In genomic region chr17:82524540-82524939, GRCh38 we compare ENCODE assay signal across 12 cellular contexts. TPM values are rescaled to one million over a fixed set of nuclear protein-coding genes. Genes with fewer than 3 reads are reported as not detected.
DNase-seq lines count a peak whose midpoint lies in the region; ATAC-seq, FAIRE-seq and TF ChIP-seq lines count a peak whose summit lies in the region.
"Had no signal": no experiment of that assay in that cellular context is flagged by ENCODE, and none has a peak within 500 bp of the region (broad histone marks: within the 10 kb centered on the region; RNA-seq: fewer than 3 reads in every experiment).

No MANE protein-coding gene starts in this region.

- H3K79me1 ChIP-seq in trophoblast cell (ENCODE audit: low read length), result peaks cover 8% of the 10 kb centered on the region

- peaks cover 59% of the 10 kb centered on the region for H4K20me1 ChIP-seq in K562 (replicated peaks; ENCODE audit: control insufficient read depth, insufficient read depth, low read length)

- peaks cover 98% of the 10 kb centered on the region for H3K79me2 ChIP-seq in K562 (ENCODE audit: control insufficient read depth, insufficient read depth, low read length)
- peaks cover 36% of the 10 kb centered on the region for H3K79me2 ChIP-seq in trophoblast cell (ENCODE audit: control insufficient read depth, insufficient read depth, low read length, poor library complexity)

- no peak for ATAC-seq in K562
- ATAC-seq in HG03460 (IDR thresholded peaks at IDR 0.05; ENCODE audit: unreplicated experiment), result no peak
- ATAC-seq in HG02623 (IDR thresholded peaks at IDR 0.05; ENCODE audit: unreplicated experiment), result no peak
- ATAC-seq: esophagus mucosa had no signal

- H4K91ac ChIP-seq in trophoblast cell (ENCODE audit: low read depth, low read length), result no peak overlapping the region

- H3K9me1 ChIP-seq in K562 (ENCODE audit: control insufficient read depth, insufficient read depth, low read length), result peaks cover 4% of the 10 kb centered on the region

- H3K4me2 ChIP-seq in K562 (ENCODE audit: insufficient read depth, low read length) (peak overlapping the region; percentile 19; the same call in 1 of the 2 replicates), trophoblast cell (ENCODE audit: low read length) (no peak overlapping the region)

- in situ Hi-C loops in K562 (cut with MboI), result no loop called here

- H2BK5ac ChIP-seq in trophoblast cell (ENCODE audit: low read depth, low read length, poor library complexity), result no peak overlapping the region

- no peak overlapping the region for H2AK5ac ChIP-seq in trophoblast cell (ENCODE audit: low read length)

- intact Hi-C loops in K562 (cut with micrococcal nuclease), result no loop called here
- intact Hi-C loops in prostate gland (cut with DNase I), result no loop called here

- no peak overlapping the region for H2BK12ac ChIP-seq in trophoblast cell (ENCODE audit: low read length)

- H3K4me1 ChIP-seq in K562 (replicated peaks in 1 of 2; ENCODE audit: control insufficient read depth in 2 of 2, insufficient read depth in 2 of 2, low read length in 2 of 2), result peaks cover 25 to 35% of the 10 kb centered on the region in 2 experiments
- peaks cover 10 to 12% of the 10 kb centered on the region in 2 experiments for H3K4me1 ChIP-seq in trophoblast cell (ENCODE audit: control insufficient read depth in 1 of 2, insufficient read depth in 2 of 2, low read length in 2 of 2)
- peaks cover 4% of the 10 kb centered on the region for H3K4me1 ChIP-seq in prostate gland (replicated peaks)

- H3K23ac ChIP-seq in trophoblast cell (ENCODE audit: low read length), result no peak overlapping the region

- H3K36me3 ChIP-seq in K562 (ENCODE audit: control insufficient read depth, insufficient read depth, low read length), result peaks cover 40% of the 10 kb centered on the region
- H3K36me3 ChIP-seq in trophoblast cell (ENCODE audit: control insufficient read depth in 1 of 2, insufficient read depth in 2 of 2, low read length in 2 of 2), result no peaks in the 10 kb centered on the region
- H3K36me3 ChIP-seq in prostate gland, result no peaks in the 10 kb centered on the region

- BruUV-seq in K562 (replicated peaks; lab: Mats Ljungman, UMichigan), result no TSS peak

- H3K27ac ChIP-seq in K562 (ENCODE audit: extremely low read depth, low read depth, low read length) (peak overlapping the region; percentile 37; the same call in 1 of the 3 replicates), trophoblast cell (ENCODE audit: low read depth, low read length) (no peak overlapping the region), prostate gland (no peak overlapping the region)
- H3K27ac ChIP-seq: 22Rv1 had no signal

- peak overlapping the region; percentile 97 for H3K4ac ChIP-seq in trophoblast cell (ENCODE audit: low read depth, low read length)

- FAIRE-seq in K562 (lab: Jason Lieb, UNC), result no peak

- WGBS in K562 (ENCODE audit: insufficient coverage, low coverage, missing lambda C conversion rate), result 33% methylated on average over 4 of the region's 4 CpGs
- WGBS in trophoblast cell (ENCODE audit: extremely low coverage, insufficient coverage, insufficient read length), result no CpG with 5 or more reads among the region's 4 CpGs
- 31% methylated on average over 4 of the region's 4 CpGs for WGBS in prostate gland

- TF ChIP-seq CTCF in K562 (IDR thresholded peaks at IDR 0.05 in 2 of 3, conservative IDR thresholded peaks at IDR 0.05 in 1 of 3; ENCODE audit: insufficient read depth in 2 of 3, low read depth in 1 of 3, low read length in 3 of 3) (no peak), prostate gland (IDR thresholded peaks at IDR 0.05) (no peak)

- H3K27me3 ChIP-seq in K562 (ENCODE audit: control insufficient read depth in 2 of 2, insufficient read depth in 2 of 2, low read length in 2 of 2), result no peaks in the 10 kb centered on the region
- H3K27me3 ChIP-seq in trophoblast cell (ENCODE audit: insufficient read depth, low read length), result no peaks in the 10 kb centered on the region
- H3K27me3 ChIP-seq in prostate gland (replicated peaks; ENCODE audit: insufficient read depth), result no peaks in the 10 kb centered on the region

- POLR2A ChIA-PET in K562 (lab: Yijun Ruan, JAX), result interaction anchor here (1.1 kb wide), 1 partner anchor 11 kb away, joined by 3 read pairs; no protein-coding TSS in a partner anchor

- no peak overlapping the region for H3K4me3 ChIP-seq in K562
- no peak overlapping the region for H3K4me3 ChIP-seq in trophoblast cell (ENCODE audit: low read depth, low read length)
- no peak overlapping the region for H3K4me3 ChIP-seq in prostate gland

- DNase-seq in DMS 273 (lab: John Stamatoyannopoulos, UW; ENCODE audit: unreplicated experiment) (peak; percentile 31), DMS 273 treated with DMSO at 0.1 percent for 48 hours (lab: John Stamatoyannopoulos, UW) (no peak), NCI-H2081 treated with DMSO at 0.1 percent for 48 hours (lab: John Stamatoyannopoulos, UW) (peak; percentile 72), K562 (ENCODE audit: extremely low read depth in 1 of 4, low spot score in 3 of 4) (peak in 1 of 4 experiments; percentile 37), trophoblast cell (no peak), prostate gland (ENCODE audit: low spot score) (no peak)
- DNase-seq: activated CD4-positive, alpha-beta memory T cell treated with anti-CD3 and anti-CD28 coated beads, Interleukin-2, amount 10 ng/mL, durations not matched to agents 7 days and 5 days; islet precursor cell had no signal

- H2BK120ac ChIP-seq in trophoblast cell (ENCODE audit: insufficient read depth, low read length, poor library complexity), result no peak overlapping the region

- no peak overlapping the region for H3K14ac ChIP-seq in trophoblast cell (ENCODE audit: low read length)

- CTCF ChIA-PET in K562 (lab: Yijun Ruan, JAX; ENCODE audit: low intra/inter-chr PET ratio), result no interaction called here

- TF ChIP-seq EP300 in K562 (IDR thresholded peaks at IDR 0.05; ENCODE audit: low read length), result no peak

- TF ChIP-seq POLR2A in K562 (conservative IDR thresholded peaks at IDR 0.05) (no peak), prostate gland (IDR thresholded peaks at IDR 0.05) (no peak)

- H3K9ac ChIP-seq in K562 (ENCODE audit: insufficient read depth in 1 of 2, low read depth in 2 of 2, low read length in 2 of 2) (peak overlapping the region; percentile 9 to 88; a peak in 3 of 4 replicates), trophoblast cell (ENCODE audit: low read length) (no peak overlapping the region)

- H3K18ac ChIP-seq in trophoblast cell (ENCODE audit: low read length), result no peak overlapping the region

- H4K8ac ChIP-seq in trophoblast cell (ENCODE audit: low read depth, low read length), result no peak overlapping the region

- no peaks in the 10 kb centered on the region for H3K9me3 ChIP-seq in K562 (replicated peaks; ENCODE audit: control insufficient read depth, insufficient read depth, low read depth, low read length)
- H3K9me3 ChIP-seq in trophoblast cell (ENCODE audit: insufficient read depth, low read depth, low read length), result no peaks in the 10 kb centered on the region
- no peaks in the 10 kb centered on the region for H3K9me3 ChIP-seq in prostate gland

- no peak for TF ChIP-seq RAD21 in K562 (CRISPR knock-in tag; conservative IDR thresholded peaks at IDR 0.05 in 1 of 2, IDR thresholded peaks at IDR 0.05 in 1 of 2)

- H2AFZ ChIP-seq in K562 (ENCODE audit: low read depth, low read length) (no peak overlapping the region), trophoblast cell (ENCODE audit: insufficient read depth, low read length, poor library complexity) (peak overlapping the region; percentile 52)

- H4K12ac ChIP-seq in trophoblast cell (ENCODE audit: low read depth, low read length), result no peak overlapping the region

TF ChIP-seq in K562, 482 proteins besides CTCF, POLR2A, EP300 and RAD21 (continues in another document):
- TF ChIP-seq ZBTB7A (IDR thresholded peaks at IDR 0.05; ENCODE audit: borderline replicate concordance, control insufficient read depth, low read depth, low read length) (peak; percentile 66; the same call in 1 of the 2 replicates), CCNT2 (IDR thresholded peaks at IDR 0.05; ENCODE audit: borderline replicate concordance, extremely low read depth, insufficient read length, low read depth, low read length) (no peak), SMC3 (conservative IDR thresholded peaks at IDR 0.05; ENCODE audit: insufficient read depth, low read depth, low read length) (no peak), KLF16 (IDR thresholded peaks at IDR 0.05) (no peak), USF1 (CRISPR knock-in tag; IDR thresholded peaks at IDR 0.05) (no peak), CHD2 (IDR thresholded peaks at IDR 0.05; ENCODE audit: low read depth, low read length) (no peak)

RNA-seq across cellular contexts. Expression of gene FOXK2, which starts 5.0 kb away (rescaled TPM):
- 166 and 251 TPM in 2 replicates for total RNA-seq in K562 (2011; cell fraction: chromatin; rRNA removed; ENCODE audit: low replicate concordance)
- total RNA-seq in K562 (2011; cell fraction: nucleolus; rRNA removed), result 125 and 127 TPM in 2 replicates
- total RNA-seq in K562 (2011; cell fraction: nucleoplasm; rRNA removed), result 127 and 131 TPM in 2 replicates
- total RNA-seq in K562 (2014; rRNA removed) (41.5 and 56.9 TPM in 2 replicates), K562 (2014; rRNA removed; fragmentation: Illumina TruSeq; extraction: Trizol) (41.2 and 44.1 TPM in 2 replicates), K562 (2015; rRNA removed; fragmentation: Illumina TruSeq; extraction: Trizol) (52.0 and 52.4 TPM in 2 replicates), K562 (2021) (86.0 and 93.2 TPM in 2 replicates), prostate gland (10 to 100 TPM; 47.9 to 85.5 TPM)
- polyA plus RNA-seq in K562 (2011; rRNA removed) (47.2 and 52.2 TPM in 2 replicates), K562 (2014; fragmentation: Illumina TruSeq; extraction: Trizol) (56.1 and 65.8 TPM in 2 replicates), K562 (2014; fragmentation: Nextera tagmentation; extraction: Ambion mirVana) (1 to 10 TPM; 3.0 to 4.2 TPM), K562 (2014; rRNA removed) (39.6 and 41.9 TPM in 2 replicates)
- polyA plus RNA-seq in K562 (2011; cell fraction: cytosol; rRNA removed), result 38.3 and 50.0 TPM in 2 replicates
- 35.3 and 49.9 TPM in 2 replicates for polyA plus RNA-seq in K562 (2011; cell fraction: nucleus; rRNA removed)
- polyA plus RNA-seq in K562 (2012), result 36.6 and 41.2 TPM in 2 replicates
- 40.7 and 56.5 TPM in 2 replicates for polyA minus RNA-seq in K562 (2011; rRNA and poly(A)+ RNA removed)
- 73.7 and 76.9 TPM in 2 replicates for polyA minus RNA-seq in K562 (2011; cell fraction: cytosol; rRNA and poly(A)+ RNA removed)
- polyA minus RNA-seq in K562 (2011; cell fraction: nucleus; rRNA and poly(A)+ RNA removed), result 35.9 and 60.9 TPM in 2 replicates
- polyA plus RNA-seq in trophoblast cell (2013), result 68.4 and 69.0 TPM in 2 replicates

Comparison
In these comparisons a context has a peak if more than half of its experiments do, and no peak if none do; other contexts are left out.
1. DNase-seq: peak in DMS 273 (single experiment) and NCI-H2081 treated with DMSO at 0.1 percent for 48 hours (single experiment); none in DMS 273 treated with DMSO at 0.1 percent for 48 hours (single experiment), trophoblast cell (0 of 2) and prostate gland (single experiment).